8 cellular contexts compared by ENCODE assay signal in the genomic region with DNA sequence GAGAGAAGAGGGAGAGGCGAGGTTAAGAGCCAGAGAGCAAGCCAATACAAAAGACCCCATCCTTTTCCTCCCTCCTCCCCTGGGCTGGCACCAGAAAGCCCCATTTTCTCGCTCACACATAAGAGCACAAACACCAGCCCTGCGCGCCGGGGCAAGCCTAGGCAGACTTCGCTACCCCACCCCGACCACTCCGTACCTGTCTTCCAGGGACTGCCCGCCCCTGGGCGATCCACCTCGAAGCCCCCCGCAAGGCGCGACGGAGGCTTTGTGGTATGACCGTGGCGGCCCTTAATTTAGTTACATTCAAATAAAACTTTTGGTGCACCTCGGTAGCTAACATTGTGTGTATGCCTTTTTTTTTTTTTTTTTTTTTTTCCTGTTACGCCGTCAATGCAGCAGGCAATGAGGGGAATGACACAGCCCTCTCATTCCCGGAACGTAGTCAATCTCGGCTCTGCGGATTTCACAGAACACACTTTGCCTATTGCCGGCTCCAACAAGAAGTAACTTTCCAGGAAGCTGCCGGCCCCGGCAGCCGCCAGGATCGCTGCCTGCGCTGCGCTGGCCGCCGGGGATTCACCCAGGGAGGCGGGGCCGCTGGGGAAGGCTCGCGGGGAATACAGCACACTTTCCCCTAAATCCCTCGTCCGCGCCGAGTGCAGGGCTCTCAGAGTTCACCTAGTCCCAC. TPM values are rescaled to one million over a fixed set of nuclear protein-coding genes. Genes with fewer than 3 reads are reported as not detected.
DNase-seq lines count a peak whose midpoint lies in the region; ATAC-seq, FAIRE-seq and TF ChIP-seq lines count a peak whose summit lies in the region.

No MANE protein-coding gene starts in this region.

- no peaks in the 10 kb centered on the region for H3K27me3 ChIP-seq in gastroesophageal sphincter

- peaks cover 53% of the 10 kb centered on the region for H3K4me1 Mint-ChIP-seq in activated naive CD4-positive, alpha-beta T cell treated with anti-CD3 and anti-CD28 coated beads, Interleukin-2, amount 10 ng/mL, durations not matched to agents 7 days and 5 days
- H3K4me1 Mint-ChIP-seq in neural crest cell (peaks cover 47% of the 10 kb centered on the region), type B pancreatic cell (ENCODE audit: unreplicated experiment) (peaks cover 31% of the 10 kb centered on the region)

- CTCF ChIA-PET in activated naive CD4-positive, alpha-beta T cell treated with anti-CD3 and anti-CD28 coated beads, Interleukin-2, amount 10 ng/mL, durations not matched to agents 7 days and 5 days (lab: Charles Lee) = interaction anchor here (0.6 to 5.1 kb wide), 18 partner anchors 7 to 1412 kb away, joined by 3 to 331 read pairs (median 9); no protein-coding TSS in a partner anchor

- peaks cover 4 to 71% (median 18%) of the 10 kb centered on the region in 3 donors for H3K4me1 ChIP-seq in gastroesophageal sphincter

- peaks cover 17% of the 10 kb centered on the region for H3K36me3 Mint-ChIP-seq in activated naive CD4-positive, alpha-beta T cell treated with anti-CD3 and anti-CD28 coated beads, Interleukin-2, amount 10 ng/mL, durations not matched to agents 7 days and 5 days
- no peaks in the 10 kb centered on the region for H3K36me3 Mint-ChIP-seq in neural crest cell (ENCODE audit: low read depth)
- H3K36me3 Mint-ChIP-seq in type B pancreatic cell = peaks cover 14% of the 10 kb centered on the region

- TF ChIP-seq EP300 in gastroesophageal sphincter (IDR thresholded peaks at IDR 0.05) = no peak

- no peaks in the 10 kb centered on the region for H3K9me3 ChIP-seq in gastroesophageal sphincter

- peak in 3 of 4 experiments; percentile 7 to 33 (median 18) for TF ChIP-seq CTCF in gastroesophageal sphincter (IDR thresholded peaks at IDR 0.05)
- TF ChIP-seq CTCF in neural crest cell (conservative IDR thresholded peaks at IDR 0.05) = no peak
- TF ChIP-seq CTCF in type B pancreatic cell (conservative IDR thresholded peaks at IDR 0.05) = peak; percentile 46
- no peak for TF ChIP-seq CTCF in D721Med (IDR thresholded peaks at IDR 0.05; ENCODE audit: insufficient read depth, missing control alignments)

- H3K27me3 Mint-ChIP-seq in activated naive CD4-positive, alpha-beta T cell treated with anti-CD3 and anti-CD28 coated beads, Interleukin-2, amount 10 ng/mL, durations not matched to agents 7 days and 5 days = peaks cover 7% of the 10 kb centered on the region
- peaks cover 32% of the 10 kb centered on the region for H3K27me3 Mint-ChIP-seq in neural crest cell (ENCODE audit: low read depth)
- H3K27me3 Mint-ChIP-seq in type B pancreatic cell = peaks cover 5% of the 10 kb centered on the region

- peak; percentile 35 to 45 for TF ChIP-seq POLR2A in gastroesophageal sphincter (IDR thresholded peaks at IDR 0.05)

- WGBS in gastroesophageal sphincter (ENCODE audit: low coverage in 1 of 2), 2 donors = 4% methylated on average over 11 to 24 of the region's 41 CpGs

- H3K4me3 Mint-ChIP-seq in activated naive CD4-positive, alpha-beta T cell treated with anti-CD3 and anti-CD28 coated beads, Interleukin-2, amount 10 ng/mL, durations not matched to agents 7 days and 5 days = peak overlapping the region; percentile 99
- H3K4me3 Mint-ChIP-seq in neural crest cell (peak overlapping the region; percentile 96), type B pancreatic cell (peak overlapping the region; percentile 97)

- H3K27ac ChIP-seq in gastroesophageal sphincter = peak overlapping the region; percentile 88 to 99 (median 96)

- peak overlapping the region; percentile 61 to 68 for H3K4me3 ChIP-seq in gastroesophageal sphincter

- no peaks in the 10 kb centered on the region for H3K9me3 Mint-ChIP-seq in activated naive CD4-positive, alpha-beta T cell treated with anti-CD3 and anti-CD28 coated beads, Interleukin-2, amount 10 ng/mL, durations not matched to agents 7 days and 5 days
- H3K9me3 Mint-ChIP-seq in neural crest cell = no peaks in the 10 kb centered on the region
- H3K9me3 Mint-ChIP-seq in type B pancreatic cell = no peaks in the 10 kb centered on the region

- no peak for FAIRE-seq in D721Med (lab: Jason Lieb, UNC)

- peaks cover 0 to 24% of the 10 kb centered on the region in 2 donors for H3K36me3 ChIP-seq in gastroesophageal sphincter

- peak overlapping the region; percentile 100 for H3K27ac Mint-ChIP-seq in activated naive CD4-positive, alpha-beta T cell treated with anti-CD3 and anti-CD28 coated beads, Interleukin-2, amount 10 ng/mL, durations not matched to agents 7 days and 5 days
- H3K27ac Mint-ChIP-seq in neural crest cell (ENCODE audit: unreplicated experiment) (peak overlapping the region; percentile 70), type B pancreatic cell (peak overlapping the region; percentile 87)

- DNase-seq in ELR (ENCODE audit: low read depth) = peak; percentile 77
- DNase-seq in NCI-H226 = peak; percentile 60
- peak; percentile 61 for DNase-seq in activated naive CD4-positive, alpha-beta T cell treated with anti-CD3 and anti-CD28 coated beads, Interleukin-2, amount 10 ng/mL, durations not matched to agents 7 days and 5 days
- DNase-seq in neural crest cell (ENCODE audit: low read depth, low spot score) = peak; percentile 47
- no peak for DNase-seq in type B pancreatic cell (ENCODE audit: extremely low spot score, unreplicated experiment)
- DNase-seq in D721Med (ENCODE audit: insufficient read length, low spot score) = no peak

- peak; percentile 7 for ATAC-seq in gastroesophageal sphincter
- no peak for ATAC-seq in GM18520 (IDR thresholded peaks at IDR 0.05; ENCODE audit: unreplicated experiment)

RNA-seq across cellular contexts. Expression of gene BCL6, which starts 7.7 kb away (rescaled TPM):
- 100 to 1,000 TPM in 3 of 4 donors, 10 to 100 TPM in 1; 60.0 to 146 (median 115) TPM for total RNA-seq in gastroesophageal sphincter
- total RNA-seq in neural crest cell = 6.4 and 9.6 TPM in 2 replicates
- 27.3 and 32.4 TPM in 2 replicates for total RNA-seq in type B pancreatic cell (ENCODE audit: low replicate concordance)

RNA-seq across cellular contexts. Expression of gene RTP2, which starts 35.2 kb away (rescaled TPM):
- total RNA-seq in gastroesophageal sphincter (not detected), neural crest cell (not detected in 2 replicates), type B pancreatic cell (ENCODE audit: low replicate concordance) (not detected in 2 replicates)

Comparison
In these comparisons a context has a peak if more than half of its experiments do, and no peak if none do; other contexts are left out.
1. DNase-seq: peak in ELR (single experiment), NCI-H226 (single experiment), activated naive CD4-positive, alpha-beta T cell treated with anti-CD3 and anti-CD28 coated beads, Interleukin-2, amount 10 ng/mL, durations not matched to agents 7 days and 5 days (single experiment) and neural crest cell (single experiment); none in type B pancreatic cell (single experiment) and D721Med (single experiment).
2. CTCF ChIP-seq: peak in gastroesophageal sphincter (3 of 4) and type B pancreatic cell (single experiment); none in neural crest cell (single experiment) and D721Med (single experiment).
3. Peak in every context shown above with its lines, with median percentiles within 50 percentile points of each other: H3K27ac Mint-ChIP-seq and H3K4me3 Mint-ChIP-seq.